1 cellular context compared by ENCODE assay signal in the genomic region with DNA sequence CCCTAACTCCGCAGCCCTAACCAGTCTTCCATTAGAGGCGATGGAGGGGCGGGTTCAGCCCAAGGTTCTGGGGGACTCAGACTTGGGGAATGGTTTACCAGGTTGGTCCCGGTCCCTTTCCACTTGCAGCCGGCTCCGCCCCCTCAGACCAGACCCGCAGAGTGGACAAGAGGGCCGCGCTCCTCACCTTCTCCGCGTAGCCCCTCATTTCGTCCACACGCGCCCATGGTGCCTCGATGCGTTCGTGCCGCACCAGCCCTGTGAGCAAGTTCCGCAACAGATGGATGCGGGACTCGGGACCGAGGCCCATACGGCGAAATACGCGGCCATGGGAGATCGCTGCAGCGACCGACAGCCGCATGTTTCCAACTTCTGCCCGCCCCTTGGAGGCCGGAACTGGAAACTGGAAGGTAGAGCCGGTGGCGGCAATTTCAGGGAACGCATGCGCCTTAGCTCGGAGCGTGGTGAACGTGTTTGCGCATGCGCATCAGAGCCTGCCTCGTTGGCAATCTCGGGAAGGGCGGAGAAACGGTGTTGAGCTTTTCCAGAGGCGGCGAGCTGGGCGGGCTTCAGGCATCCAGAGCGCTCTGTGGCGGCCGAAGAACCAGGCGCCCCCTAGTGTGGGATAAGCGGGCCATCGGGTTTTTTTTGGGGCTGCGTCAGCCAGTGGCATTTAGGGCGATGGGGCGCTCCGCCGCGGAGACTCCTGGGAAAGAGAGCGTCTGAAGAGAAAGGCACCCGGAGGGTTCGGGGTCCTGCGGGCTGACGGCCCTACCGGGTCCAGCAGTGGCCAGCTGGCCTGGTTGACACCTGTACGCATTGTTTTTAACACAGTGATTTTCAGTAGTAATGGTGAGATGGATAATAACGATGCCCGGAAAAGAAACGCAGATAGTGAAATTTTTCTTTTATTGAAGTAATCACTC.
A peak's percentile ranks its signal among the peaks of the same experiment; 100 is the strongest.
TF ChIP-seq lines count a peak whose summit lies in the region.

A gene (minus strand): TSS at position 405 of the 926 bp plus-strand sequence. CDS start 44 bp downstream, at position 361.

TF ChIP-seq in HepG2, 621 proteins besides CTCF, POLR2A, EP300 and RAD21 (continued from another document and continues in another):
- peak; percentile 58 for TF ChIP-seq CREM (IDR thresholded peaks at IDR 0.05)
- no peak for TF ChIP-seq CREM (CRISPR knock-in tag; IDR thresholded peaks at IDR 0.05)
- peak; percentile 72 for TF ChIP-seq ZNF329 (CRISPR knock-in tag; IDR thresholded peaks at IDR 0.05; ENCODE audit: low read depth)
- no peak; the same call in 1 of the 2 replicates for TF ChIP-seq JDP2 (CRISPR knock-in tag; IDR thresholded peaks at IDR 0.05; ENCODE audit: borderline replicate concordance)
- peak; percentile 18; the same call in 1 of the 2 replicates for TF ChIP-seq FOXO1 (CRISPR knock-in tag; IDR thresholded peaks at IDR 0.05)
- TF ChIP-seq, protein P1, sequence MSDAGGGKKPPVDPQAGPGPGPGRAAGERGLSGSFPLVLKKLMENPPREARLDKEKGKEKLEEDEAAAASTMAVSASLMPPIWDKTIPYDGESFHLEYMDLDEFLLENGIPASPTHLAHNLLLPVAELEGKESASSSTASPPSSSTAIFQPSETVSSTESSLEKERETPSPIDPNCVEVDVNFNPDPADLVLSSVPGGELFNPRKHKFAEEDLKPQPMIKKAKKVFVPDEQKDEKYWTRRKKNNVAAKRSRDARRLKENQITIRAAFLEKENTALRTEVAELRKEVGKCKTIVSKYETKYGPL (CRISPR knock-in tag; IDR thresholded peaks at IDR 0.05) = no peak; the same call in 1 of the 2 replicates
- TF ChIP-seq DPF2 (CRISPR knock-in tag; IDR thresholded peaks at IDR 0.05; ENCODE audit: borderline replicate concordance, low read depth) = no peak
- peak; percentile 76; the same call in 1 of the 2 replicates for TF ChIP-seq KDM4B (CRISPR knock-in tag; IDR thresholded peaks at IDR 0.05)
- peak; percentile 86 for TF ChIP-seq ZNF143 (CRISPR knock-in tag; IDR thresholded peaks at IDR 0.05)
- TF ChIP-seq TBX3 (IDR thresholded peaks at IDR 0.05; ENCODE audit: borderline replicate concordance) = no peak
- TF ChIP-seq, protein P2, sequence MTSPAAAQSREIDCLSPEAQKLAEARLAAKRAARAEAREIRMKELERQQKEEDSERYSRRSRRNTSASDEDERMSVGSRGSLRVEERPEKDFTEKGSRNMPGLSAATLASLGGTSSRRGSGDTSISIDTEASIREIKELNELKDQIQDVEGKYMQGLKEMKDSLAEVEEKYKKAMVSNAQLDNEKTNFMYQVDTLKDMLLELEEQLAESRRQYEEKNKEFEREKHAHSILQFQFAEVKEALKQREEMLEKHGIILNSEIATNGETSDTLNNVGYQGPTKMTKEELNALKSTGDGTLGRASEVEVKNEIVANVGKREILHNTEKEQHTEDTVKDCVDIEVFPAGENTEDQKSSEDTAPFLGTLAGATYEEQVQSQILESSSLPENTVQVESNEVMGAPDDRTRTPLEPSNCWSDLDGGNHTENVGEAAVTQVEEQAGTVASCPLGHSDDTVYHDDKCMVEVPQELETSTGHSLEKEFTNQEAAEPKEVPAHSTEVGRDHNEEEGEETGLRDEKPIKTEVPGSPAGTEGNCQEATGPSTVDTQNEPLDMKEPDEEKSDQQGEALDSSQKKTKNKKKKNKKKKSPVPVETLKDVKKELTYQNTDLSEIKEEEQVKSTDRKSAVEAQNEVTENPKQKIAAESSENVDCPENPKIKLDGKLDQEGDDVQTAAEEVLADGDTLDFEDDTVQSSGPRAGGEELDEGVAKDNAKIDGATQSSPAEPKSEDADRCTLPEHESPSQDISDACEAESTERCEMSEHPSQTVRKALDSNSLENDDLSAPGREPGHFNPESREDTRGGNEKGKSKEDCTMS (CRISPR knock-in tag; conservative IDR thresholded peaks at IDR 0.05) = no peak; the same call in 1 of the 2 replicates
- TF ChIP-seq ZNF781 (CRISPR knock-in tag; IDR thresholded peaks at IDR 0.05; ENCODE audit: borderline replicate concordance, not compliant biosample characterization) = peak; percentile 88
- peak; percentile 24; the same call in 1 of the 2 replicates for TF ChIP-seq NFE2L1 (CRISPR knock-in tag; IDR thresholded peaks at IDR 0.05; ENCODE audit: borderline replicate concordance)
- TF ChIP-seq SMAD1 (CRISPR knock-in tag; IDR thresholded peaks at IDR 0.05; ENCODE audit: borderline replicate concordance, low read depth) = no peak
- TF ChIP-seq MTA1 (CRISPR knock-in tag; IDR thresholded peaks at IDR 0.05; ENCODE audit: borderline replicate concordance) = peak; percentile 70; the same call in 1 of the 2 replicates
- TF ChIP-seq, protein P3, sequence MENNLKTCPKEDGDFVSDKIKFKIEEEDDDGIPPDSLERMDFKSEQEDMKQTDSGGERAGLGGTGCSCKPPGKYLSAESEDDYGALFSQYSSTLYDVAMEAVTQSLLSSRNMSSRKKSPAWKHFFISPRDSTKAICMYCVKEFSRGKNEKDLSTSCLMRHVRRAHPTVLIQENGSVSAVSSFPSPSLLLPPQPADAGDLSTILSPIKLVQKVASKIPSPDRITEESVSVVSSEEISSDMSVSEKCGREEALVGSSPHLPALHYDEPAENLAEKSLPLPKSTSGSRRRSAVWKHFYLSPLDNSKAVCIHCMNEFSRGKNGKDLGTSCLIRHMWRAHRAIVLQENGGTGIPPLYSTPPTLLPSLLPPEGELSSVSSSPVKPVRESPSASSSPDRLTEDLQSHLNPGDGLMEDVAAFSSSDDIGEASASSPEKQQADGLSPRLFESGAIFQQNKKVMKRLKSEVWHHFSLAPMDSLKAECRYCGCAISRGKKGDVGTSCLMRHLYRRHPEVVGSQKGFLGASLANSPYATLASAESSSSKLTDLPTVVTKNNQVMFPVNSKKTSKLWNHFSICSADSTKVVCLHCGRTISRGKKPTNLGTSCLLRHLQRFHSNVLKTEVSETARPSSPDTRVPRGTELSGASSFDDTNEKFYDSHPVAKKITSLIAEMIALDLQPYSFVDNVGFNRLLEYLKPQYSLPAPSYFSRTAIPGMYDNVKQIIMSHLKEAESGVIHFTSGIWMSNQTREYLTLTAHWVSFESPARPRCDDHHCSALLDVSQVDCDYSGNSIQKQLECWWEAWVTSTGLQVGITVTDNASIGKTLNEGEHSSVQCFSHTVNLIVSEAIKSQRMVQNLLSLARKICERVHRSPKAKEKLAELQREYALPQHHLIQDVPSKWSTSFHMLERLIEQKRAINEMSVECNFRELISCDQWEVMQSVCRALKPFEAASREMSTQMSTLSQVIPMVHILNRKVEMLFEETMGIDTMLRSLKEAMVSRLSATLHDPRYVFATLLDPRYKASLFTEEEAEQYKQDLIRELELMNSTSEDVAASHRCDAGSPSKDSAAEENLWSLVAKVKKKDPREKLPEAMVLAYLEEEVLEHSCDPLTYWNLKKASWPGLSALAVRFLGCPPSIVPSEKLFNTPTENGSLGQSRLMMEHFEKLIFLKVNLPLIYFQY (CRISPR knock-in tag; IDR thresholded peaks at IDR 0.05; ENCODE audit: borderline replicate concordance) = peak; percentile 16; the same call in 1 of the 2 replicates
- no peak for TF ChIP-seq TRIM24 (CRISPR knock-in tag; IDR thresholded peaks at IDR 0.05)
- TF ChIP-seq, protein P4, sequence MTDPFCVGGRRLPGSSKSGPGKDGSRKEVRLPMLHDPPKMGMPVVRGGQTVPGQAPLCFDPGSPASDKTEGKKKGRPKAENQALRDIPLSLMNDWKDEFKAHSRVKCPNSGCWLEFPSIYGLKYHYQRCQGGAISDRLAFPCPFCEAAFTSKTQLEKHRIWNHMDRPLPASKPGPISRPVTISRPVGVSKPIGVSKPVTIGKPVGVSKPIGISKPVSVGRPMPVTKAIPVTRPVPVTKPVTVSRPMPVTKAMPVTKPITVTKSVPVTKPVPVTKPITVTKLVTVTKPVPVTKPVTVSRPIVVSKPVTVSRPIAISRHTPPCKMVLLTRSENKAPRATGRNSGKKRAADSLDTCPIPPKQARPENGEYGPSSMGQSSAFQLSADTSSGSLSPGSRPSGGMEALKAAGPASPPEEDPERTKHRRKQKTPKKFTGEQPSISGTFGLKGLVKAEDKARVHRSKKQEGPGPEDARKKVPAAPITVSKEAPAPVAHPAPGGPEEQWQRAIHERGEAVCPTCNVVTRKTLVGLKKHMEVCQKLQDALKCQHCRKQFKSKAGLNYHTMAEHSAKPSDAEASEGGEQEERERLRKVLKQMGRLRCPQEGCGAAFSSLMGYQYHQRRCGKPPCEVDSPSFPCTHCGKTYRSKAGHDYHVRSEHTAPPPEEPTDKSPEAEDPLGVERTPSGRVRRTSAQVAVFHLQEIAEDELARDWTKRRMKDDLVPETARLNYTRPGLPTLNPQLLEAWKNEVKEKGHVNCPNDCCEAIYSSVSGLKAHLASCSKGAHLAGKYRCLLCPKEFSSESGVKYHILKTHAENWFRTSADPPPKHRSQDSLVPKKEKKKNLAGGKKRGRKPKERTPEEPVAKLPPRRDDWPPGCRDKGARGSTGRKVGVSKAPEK (CRISPR knock-in tag; IDR thresholded peaks at IDR 0.05; ENCODE audit: borderline replicate concordance) = no peak
- no peak for TF ChIP-seq ZNF841 (CRISPR knock-in tag; IDR thresholded peaks at IDR 0.05; ENCODE audit: borderline replicate concordance)
- no peak for TF ChIP-seq NCOR1 (IDR thresholded peaks at IDR 0.05; ENCODE audit: borderline replicate concordance, low read length)
- TF ChIP-seq PHF20 (CRISPR knock-in tag; IDR thresholded peaks at IDR 0.05) = peak; percentile 85
- peak; percentile 97 for TF ChIP-seq XRCC5 (optimal IDR thresholded peaks at IDR 0.05; ENCODE audit: low read length)
- TF ChIP-seq, protein P5, sequence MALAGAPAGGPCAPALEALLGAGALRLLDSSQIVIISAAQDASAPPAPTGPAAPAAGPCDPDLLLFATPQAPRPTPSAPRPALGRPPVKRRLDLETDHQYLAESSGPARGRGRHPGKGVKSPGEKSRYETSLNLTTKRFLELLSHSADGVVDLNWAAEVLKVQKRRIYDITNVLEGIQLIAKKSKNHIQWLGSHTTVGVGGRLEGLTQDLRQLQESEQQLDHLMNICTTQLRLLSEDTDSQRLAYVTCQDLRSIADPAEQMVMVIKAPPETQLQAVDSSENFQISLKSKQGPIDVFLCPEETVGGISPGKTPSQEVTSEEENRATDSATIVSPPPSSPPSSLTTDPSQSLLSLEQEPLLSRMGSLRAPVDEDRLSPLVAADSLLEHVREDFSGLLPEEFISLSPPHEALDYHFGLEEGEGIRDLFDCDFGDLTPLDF (CRISPR knock-in tag; IDR thresholded peaks at IDR 0.05) = peak; percentile 97
- no peak; the same call in 1 of the 2 replicates for TF ChIP-seq NPAS2 (CRISPR knock-in tag; IDR thresholded peaks at IDR 0.05; ENCODE audit: borderline replicate concordance)
- TF ChIP-seq, protein P6, sequence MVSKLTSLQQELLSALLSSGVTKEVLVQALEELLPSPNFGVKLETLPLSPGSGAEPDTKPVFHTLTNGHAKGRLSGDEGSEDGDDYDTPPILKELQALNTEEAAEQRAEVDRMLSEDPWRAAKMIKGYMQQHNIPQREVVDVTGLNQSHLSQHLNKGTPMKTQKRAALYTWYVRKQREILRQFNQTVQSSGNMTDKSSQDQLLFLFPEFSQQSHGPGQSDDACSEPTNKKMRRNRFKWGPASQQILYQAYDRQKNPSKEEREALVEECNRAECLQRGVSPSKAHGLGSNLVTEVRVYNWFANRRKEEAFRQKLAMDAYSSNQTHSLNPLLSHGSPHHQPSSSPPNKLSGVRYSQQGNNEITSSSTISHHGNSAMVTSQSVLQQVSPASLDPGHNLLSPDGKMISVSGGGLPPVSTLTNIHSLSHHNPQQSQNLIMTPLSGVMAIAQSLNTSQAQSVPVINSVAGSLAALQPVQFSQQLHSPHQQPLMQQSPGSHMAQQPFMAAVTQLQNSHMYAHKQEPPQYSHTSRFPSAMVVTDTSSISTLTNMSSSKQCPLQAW (CRISPR knock-in tag; IDR thresholded peaks at IDR 0.05) = peak; percentile 87
- TF ChIP-seq ADNP (CRISPR knock-in tag; IDR thresholded peaks at IDR 0.05) = no peak
- TF ChIP-seq SOX6 (IDR thresholded peaks at IDR 0.05) = no peak
- peak; percentile 81 for TF ChIP-seq SOX6 (CRISPR knock-in tag; IDR thresholded peaks at IDR 0.05)
- no peak; the same call in 1 of the 2 replicates for TF ChIP-seq IRX3 (CRISPR knock-in tag; IDR thresholded peaks at IDR 0.05; ENCODE audit: borderline replicate concordance, low read depth)
- TF ChIP-seq ZC3H13 (CRISPR knock-in tag; IDR thresholded peaks at IDR 0.05) = peak; percentile 78; the same call in 1 of the 2 replicates
- TF ChIP-seq NRL (CRISPR knock-in tag; IDR thresholded peaks at IDR 0.05; ENCODE audit: borderline replicate concordance) = peak; percentile 99
- peak; percentile 72; the same call in 1 of the 2 replicates for TF ChIP-seq KDM3A (CRISPR knock-in tag; IDR thresholded peaks at IDR 0.05; ENCODE audit: low read depth)
- TF ChIP-seq, protein P7, sequence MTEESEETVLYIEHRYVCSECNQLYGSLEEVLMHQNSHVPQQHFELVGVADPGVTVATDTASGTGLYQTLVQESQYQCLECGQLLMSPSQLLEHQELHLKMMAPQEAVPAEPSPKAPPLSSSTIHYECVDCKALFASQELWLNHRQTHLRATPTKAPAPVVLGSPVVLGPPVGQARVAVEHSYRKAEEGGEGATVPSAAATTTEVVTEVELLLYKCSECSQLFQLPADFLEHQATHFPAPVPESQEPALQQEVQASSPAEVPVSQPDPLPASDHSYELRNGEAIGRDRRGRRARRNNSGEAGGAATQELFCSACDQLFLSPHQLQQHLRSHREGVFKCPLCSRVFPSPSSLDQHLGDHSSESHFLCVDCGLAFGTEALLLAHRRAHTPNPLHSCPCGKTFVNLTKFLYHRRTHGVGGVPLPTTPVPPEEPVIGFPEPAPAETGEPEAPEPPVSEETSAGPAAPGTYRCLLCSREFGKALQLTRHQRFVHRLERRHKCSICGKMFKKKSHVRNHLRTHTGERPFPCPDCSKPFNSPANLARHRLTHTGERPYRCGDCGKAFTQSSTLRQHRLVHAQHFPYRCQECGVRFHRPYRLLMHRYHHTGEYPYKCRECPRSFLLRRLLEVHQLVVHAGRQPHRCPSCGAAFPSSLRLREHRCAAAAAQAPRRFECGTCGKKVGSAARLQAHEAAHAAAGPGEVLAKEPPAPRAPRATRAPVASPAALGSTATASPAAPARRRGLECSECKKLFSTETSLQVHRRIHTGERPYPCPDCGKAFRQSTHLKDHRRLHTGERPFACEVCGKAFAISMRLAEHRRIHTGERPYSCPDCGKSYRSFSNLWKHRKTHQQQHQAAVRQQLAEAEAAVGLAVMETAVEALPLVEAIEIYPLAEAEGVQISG (CRISPR knock-in tag; IDR thresholded peaks at IDR 0.05) = peak; percentile 97
- peak; percentile 80 for TF ChIP-seq FOXK2 (IDR thresholded peaks at IDR 0.05)
